In the genomic region with DNA sequence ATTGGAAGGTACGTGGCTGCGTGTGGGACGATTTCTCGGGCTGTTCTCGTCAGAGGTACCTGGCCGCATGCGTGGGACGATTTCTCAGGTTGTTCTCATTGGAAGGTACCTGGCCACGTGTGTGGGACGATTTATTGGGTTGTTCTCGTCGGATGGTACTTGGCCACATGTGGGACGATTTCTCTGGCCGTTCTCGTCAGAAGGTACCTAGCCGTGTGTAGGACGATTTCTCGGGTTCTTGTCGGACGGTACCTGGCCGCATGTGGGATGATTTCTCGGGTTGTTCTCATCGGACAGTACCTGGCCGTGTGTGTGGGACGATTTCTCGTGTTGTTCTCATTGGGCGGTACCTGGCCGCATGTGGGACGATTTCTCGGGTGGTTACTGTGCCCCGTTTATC, we compare ENCODE assay signal across 19 cellular contexts. TPM values are rescaled to one million over a fixed set of nuclear protein-coding genes. Genes with fewer than 3 reads are reported as not detected.
A peak's percentile ranks its signal among the peaks of the same experiment; 100 is the strongest.
DNase-seq lines count a peak whose midpoint lies in the region; ATAC-seq, FAIRE-seq and TF ChIP-seq lines count a peak whose summit lies in the region.
"Had no signal": no experiment of that assay in that cellular context is flagged by ENCODE, and none has a peak within 500 bp of the region (broad histone marks: within the 10 kb centered on the region; RNA-seq: fewer than 3 reads in every experiment).

No MANE protein-coding gene starts in this region.

- POLR2A ChIA-PET in HepG2 (lab: Yijun Ruan, JAX): no interaction called here

- H3K9me3 Mint-ChIP-seq in endothelial cell (ENCODE audit: unreplicated experiment): peaks cover 14% of the 10 kb centered on the region
- H3K9me3 Mint-ChIP-seq: CD4-positive, alpha-beta T cell had no signal

- H3K27me3 ChIP-seq in HepG2 (ENCODE audit: control insufficient read depth in 1 of 2, insufficient read depth in 2 of 2, low read length in 2 of 2) (peaks cover 0 to 22% of the 10 kb centered on the region in 2 experiments; a peak in 3 of 5 replicates), right lobe of liver (no peaks in the 10 kb centered on the region), osteoblast (ENCODE audit: insufficient read depth, low read length) (no peaks in the 10 kb centered on the region)

- H3K27ac ChIP-seq in HepG2 (ENCODE audit: extremely low read length, insufficient read depth, low read length) (no peak overlapping the region), right lobe of liver (no peak overlapping the region), osteoblast (ENCODE audit: low read depth, low read length) (no peak overlapping the region)

- H3K79me2 ChIP-seq in HepG2 (ENCODE audit: insufficient read depth, low read length) (no peaks in the 10 kb centered on the region), osteoblast (ENCODE audit: insufficient read depth, low read length) (no peaks in the 10 kb centered on the region)

- in situ Hi-C loops in HepG2 (cut with HindIII; ENCODE audit: extremely low pct_ligation_motif_present, low pct_unique_long_range_greater_than_20kb): no loop called here

- no peak overlapping the region for H2AFZ ChIP-seq in HepG2 (ENCODE audit: low read length)
- H2AFZ ChIP-seq in osteoblast (ENCODE audit: low read length): no peak overlapping the region

- TF ChIP-seq CTCF in HepG2 (CRISPR knock-in tag; IDR thresholded peaks at IDR 0.05) (no peak), right lobe of liver (IDR thresholded peaks at IDR 0.05) (no peak), endothelial cell (IDR thresholded peaks at IDR 0.05; ENCODE audit: unreplicated experiment) (no peak), osteoblast (IDR thresholded peaks at IDR 0.05; ENCODE audit: extremely low read depth, low read depth, low read length) (no peak)

- no peak overlapping the region for H3K9ac ChIP-seq in HepG2 (ENCODE audit: insufficient read depth, low read depth, low read length)

- H4K20me1 ChIP-seq in HepG2 (ENCODE audit: insufficient read depth, low read length): no peaks in the 10 kb centered on the region
- H4K20me1 ChIP-seq in osteoblast (ENCODE audit: insufficient read depth, low read length): no peaks in the 10 kb centered on the region

- intact Hi-C loops in HepG2 (cut with micrococcal nuclease; ENCODE audit: unreplicated experiment) (no loop called here), right lobe of liver (cut with DNase I) (no loop called here)

- H3K4me1 ChIP-seq in HepG2 (ENCODE audit: insufficient read depth, low read length) (no peaks in the 10 kb centered on the region), right lobe of liver (no peaks in the 10 kb centered on the region), osteoblast (ENCODE audit: insufficient read depth, low read length) (no peaks in the 10 kb centered on the region)
- H3K4me1 ChIP-seq: HAP-1 had no signal

- no peak for TF ChIP-seq RAD21 in HepG2 (CRISPR knock-in tag; IDR thresholded peaks at IDR 0.05)

- 68% methylated on average over 31 of the region's 31 CpGs for WGBS in HepG2 (ENCODE audit: low lambda C conversion rate)
- 86% methylated on average over 23 of the region's 31 CpGs for WGBS in right lobe of liver (ENCODE audit: insufficient coverage, low coverage, low lambda C conversion rate, missing lambda C conversion rate)

- H3K4me2 ChIP-seq in HepG2 (ENCODE audit: low read depth, low read length) (no peak overlapping the region), osteoblast (ENCODE audit: insufficient read depth, low read length) (no peak overlapping the region)

- FAIRE-seq in HepG2 (lab: Jason Lieb, UNC): no peak
- FAIRE-seq: D721Med, GM12892, H1, K562 had no signal

- H3K4me3 ChIP-seq in HepG2 (replicated peaks in 1 of 3; ENCODE audit: insufficient read depth in 1 of 3, low read depth in 2 of 3, low read length in 3 of 3) (no peak overlapping the region), right lobe of liver (no peak overlapping the region), osteoblast (ENCODE audit: insufficient read depth, low read length) (no peak overlapping the region)
- H3K4me3 ChIP-seq: HAP-1, K562 had no signal

- H3K9me3 ChIP-seq in HepG2 (ENCODE audit: low read length): peaks cover 12% of the 10 kb centered on the region; the same call in 1 of the 2 replicates
- H3K9me3 ChIP-seq in right lobe of liver: no peaks in the 10 kb centered on the region
- H3K9me3 ChIP-seq in osteoblast (ENCODE audit: low read depth, low read length): peaks cover 10% of the 10 kb centered on the region

- ATAC-seq in HepG2 (no peak), right lobe of liver (no peak)
- ATAC-seq: K562 had no signal

- H3K36me3 ChIP-seq in HepG2 (replicated peaks in 1 of 2; ENCODE audit: control insufficient read depth in 1 of 2, insufficient read depth in 2 of 2, low read length in 2 of 2) (no peaks in the 10 kb centered on the region), right lobe of liver (no peaks in the 10 kb centered on the region), osteoblast (ENCODE audit: insufficient read depth, low read length) (no peaks in the 10 kb centered on the region)
- H3K36me3 ChIP-seq: HAP-1 had no signal

- TF ChIP-seq POLR2A in HepG2 (IDR thresholded peaks at IDR 0.05; ENCODE audit: insufficient read depth in 1 of 2, low read depth in 2 of 2, low read length in 2 of 2): no peak
- TF ChIP-seq POLR2A in right lobe of liver (IDR thresholded peaks at IDR 0.05): no peak

- BruUV-seq in HepG2 (replicated peaks; lab: Mats Ljungman, UMichigan): no TSS peak

- H3K36me3 Mint-ChIP-seq in endothelial cell (ENCODE audit: low read depth, unreplicated experiment): peaks cover 16% of the 10 kb centered on the region

- no peak for TF ChIP-seq EP300 in HepG2 (IDR thresholded peaks at IDR 0.05; ENCODE audit: low read depth in 2 of 2, low read length in 2 of 2)
- no peak for TF ChIP-seq EP300 in HepG2 (CRISPR knock-in tag; IDR thresholded peaks at IDR 0.05; ENCODE audit: borderline replicate concordance)

- peak overlapping the region; percentile 84 for H3K4me3 Mint-ChIP-seq in endothelial cell (ENCODE audit: unreplicated experiment)
- H3K4me3 Mint-ChIP-seq: CD4-positive, alpha-beta T cell had no signal

- H3K27me3 Mint-ChIP-seq in endothelial cell (ENCODE audit: unreplicated experiment): peaks cover 12% of the 10 kb centered on the region
- H3K27me3 Mint-ChIP-seq: CD4-positive, alpha-beta T cell had no signal

- H3K4me1 Mint-ChIP-seq in endothelial cell (ENCODE audit: unreplicated experiment): peaks cover 4% of the 10 kb centered on the region

- CTCF ChIA-PET in HepG2 (lab: Yijun Ruan, JAX; ENCODE audit: low intra/inter-chr PET ratio, low total read pairs): no interaction called here

- DNase-seq in HepG2 (ENCODE audit: low spot score) (no peak), right lobe of liver (no peak), endothelial cell (ENCODE audit: low spot score) (no peak), osteoblast (ENCODE audit: insufficient read length, low spot score, missing footprints) (peak; percentile 21), medulla oblongata (ENCODE audit: extremely low spot score) (no peak), DMS53 treated with DMSO at 0.1 percent for 48 hours (lab: John Stamatoyannopoulos, UW; ENCODE audit: unreplicated experiment) (no peak), NCI-H510A (lab: John Stamatoyannopoulos, UW) (no peak)
- DNase-seq: ACHN; C1 segment of cervical spinal cord; CD4-positive, alpha-beta T cell; DMS153; DND-41; GDM1 had no signal

- peak overlapping the region; percentile 64 for H3K27ac Mint-ChIP-seq in endothelial cell (ENCODE audit: unreplicated experiment)
- H3K27ac Mint-ChIP-seq: CD4-positive, alpha-beta T cell had no signal

TF ChIP-seq in HepG2, 621 proteins besides CTCF, POLR2A, EP300 and RAD21 (continues in another document):
- no peak for TF ChIP-seq NCOA1 (CRISPR knock-in tag; IDR thresholded peaks at IDR 0.05)
- TF ChIP-seq, protein P1, sequence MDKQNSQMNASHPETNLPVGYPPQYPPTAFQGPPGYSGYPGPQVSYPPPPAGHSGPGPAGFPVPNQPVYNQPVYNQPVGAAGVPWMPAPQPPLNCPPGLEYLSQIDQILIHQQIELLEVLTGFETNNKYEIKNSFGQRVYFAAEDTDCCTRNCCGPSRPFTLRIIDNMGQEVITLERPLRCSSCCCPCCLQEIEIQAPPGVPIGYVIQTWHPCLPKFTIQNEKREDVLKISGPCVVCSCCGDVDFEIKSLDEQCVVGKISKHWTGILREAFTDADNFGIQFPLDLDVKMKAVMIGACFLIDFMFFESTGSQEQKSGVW (CRISPR knock-in tag; IDR thresholded peaks at IDR 0.05; ENCODE audit: borderline replicate concordance): no peak
- TF ChIP-seq ZNF382 (CRISPR knock-in tag; IDR thresholded peaks at IDR 0.05; ENCODE audit: borderline replicate concordance): no peak
- TF ChIP-seq FLYWCH1 (CRISPR knock-in tag; IDR thresholded peaks at IDR 0.05): no peak
- TF ChIP-seq CCDC6 (CRISPR knock-in tag; IDR thresholded peaks at IDR 0.05): no peak

RNA-seq across cellular contexts. Expression of a gene that starts 50.1 kb away (rescaled TPM):
- total RNA-seq in HepG2 (2016; rRNA removed; fragmentation: Illumina TruSeq; extraction: Trizol) (not detected in 2 replicates), right lobe of liver (not detected), endothelial cell (ENCODE audit: unreplicated experiment) (not detected), osteoblast (not detected in 2 replicates)
- total RNA-seq in HepG2 (2016; cell fraction: cytosol; rRNA removed; fragmentation: Illumina TruSeq; extraction: Trizol; ENCODE audit: low read depth): not detected in 2 replicates
- total RNA-seq in HepG2 (2016; cell fraction: insoluble cytoplasmic fraction; rRNA removed; fragmentation: Illumina TruSeq; extraction: Trizol): not detected in 2 replicates
- total RNA-seq in HepG2 (2016; cell fraction: membrane; rRNA removed; fragmentation: Illumina TruSeq; extraction: Trizol): not detected in 2 replicates
- total RNA-seq in HepG2 (2016; cell fraction: nucleus; rRNA removed; fragmentation: Illumina TruSeq; extraction: Trizol): not detected in 2 replicates
- polyA plus RNA-seq in HepG2 (2011; rRNA removed): not detected in 2 replicates
- not detected in 2 replicates for polyA plus RNA-seq in HepG2 (2011; cell fraction: cytosol; rRNA removed)
- not detected in 2 replicates for polyA plus RNA-seq in HepG2 (2011; cell fraction: nucleus; rRNA removed)
- polyA plus RNA-seq in HepG2 (2012): not detected in 2 replicates
- not detected in 2 replicates for polyA plus RNA-seq in HepG2 (2016; cell fraction: cytosol; fragmentation: Illumina TruSeq; extraction: Trizol; ENCODE audit: low read depth)
- not detected in 2 replicates for polyA plus RNA-seq in HepG2 (2016; cell fraction: insoluble cytoplasmic fraction; fragmentation: Illumina TruSeq; extraction: Trizol; ENCODE audit: low read depth)
- not detected in 2 replicates for polyA plus RNA-seq in HepG2 (2016; cell fraction: membrane; fragmentation: Illumina TruSeq; extraction: Trizol; ENCODE audit: low read depth)
- polyA plus RNA-seq in HepG2 (2016; cell fraction: nucleus; fragmentation: Illumina TruSeq; extraction: Trizol; ENCODE audit: insufficient read depth, low read depth): not detected in 2 replicates
- polyA minus RNA-seq in HepG2 (2011; rRNA and poly(A)+ RNA removed; ENCODE audit: low replicate concordance): not detected in 2 replicates
- polyA minus RNA-seq in HepG2 (2011; cell fraction: cytosol; rRNA and poly(A)+ RNA removed): not detected in 2 replicates
- polyA minus RNA-seq in HepG2 (2011; cell fraction: nucleus; rRNA and poly(A)+ RNA removed): not detected in 2 replicates
- total RNA-seq: A172; CD4-positive, alpha-beta T cell; H1; K562 had no signal
- polyA plus RNA-seq: H1, K562 had no signal
